Comparison of ENCODE assay signal across 11 cellular contexts in the genomic region with DNA sequence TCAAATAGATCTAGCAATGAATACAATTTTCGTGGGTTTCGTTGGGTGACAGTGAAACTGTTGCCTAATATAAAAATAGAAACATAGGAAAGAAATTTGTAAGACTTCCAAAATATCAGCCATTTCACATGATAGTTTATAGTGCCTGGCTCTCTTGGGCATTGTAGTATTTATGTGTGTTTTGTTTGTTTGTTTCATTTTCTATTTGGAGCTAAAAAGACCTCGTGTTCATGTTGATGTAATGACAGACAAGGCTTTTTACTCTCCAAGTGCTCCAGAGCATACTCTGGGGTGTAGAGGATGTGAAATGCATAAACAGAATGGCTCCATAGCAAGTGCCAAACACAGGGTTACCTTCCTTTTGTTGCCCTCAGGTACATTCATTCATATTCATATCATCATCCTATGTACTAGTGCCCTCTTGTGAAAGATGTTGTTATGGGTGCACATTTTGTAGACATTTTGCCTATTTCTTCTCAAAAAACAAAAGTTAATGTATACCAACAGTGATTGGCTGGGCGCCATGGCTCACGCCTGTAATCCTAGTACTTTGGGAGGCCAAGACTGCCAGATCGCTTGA.
DNase-seq lines count a peak whose midpoint lies in the region; ATAC-seq and TF ChIP-seq lines count a peak whose summit lies in the region.
"Had no signal": no experiment of that assay in that cellular context is flagged by ENCODE, and none has a peak within 500 bp of the region (broad histone marks: within the 10 kb centered on the region; RNA-seq: fewer than 3 reads in every experiment).

No MANE protein-coding gene starts in this region.

- H3K36me3 ChIP-seq in mammary epithelial cell (ENCODE audit: insufficient read depth, low read length) (no peaks in the 10 kb centered on the region), subcutaneous abdominal adipose tissue (ENCODE audit: control insufficient read depth in 5 of 5, insufficient read depth in 5 of 5, low read length in 5 of 5) (no peaks in the 10 kb centered on the region)

- H3K4me3 Mint-ChIP-seq in MCF 10A (ENCODE audit: unreplicated experiment): no peak overlapping the region
- H3K4me3 Mint-ChIP-seq: stimulated activated memory B cell treated with anti-CD40 and anti-IgM and Interleukin-4, amounts not matched to agents 10 μg/mL and 1 μg/mL and 100 μg/mL, for 72 hours had no signal

- TF ChIP-seq CTCF in MCF 10A (IDR thresholded peaks at IDR 0.05; ENCODE audit: unreplicated experiment) (no peak), mammary epithelial cell (conservative IDR thresholded peaks at IDR 0.05 in 1 of 2, IDR thresholded peaks at IDR 0.05 in 1 of 2; ENCODE audit: extremely low read depth in 1 of 2, insufficient read depth in 1 of 2, low read depth in 1 of 2, low read length in 2 of 2) (no peak)

- H3K9me3 Mint-ChIP-seq in MCF 10A (ENCODE audit: unreplicated experiment): no peaks in the 10 kb centered on the region
- H3K9me3 Mint-ChIP-seq: stimulated activated memory B cell treated with anti-CD40 and anti-IgM and Interleukin-4, amounts not matched to agents 10 μg/mL and 1 μg/mL and 100 μg/mL, for 72 hours had no signal

- no peaks in the 10 kb centered on the region for H3K36me3 Mint-ChIP-seq in MCF 10A (ENCODE audit: insufficient read depth, unreplicated experiment)
- H3K36me3 Mint-ChIP-seq: stimulated activated memory B cell treated with anti-CD40 and anti-IgM and Interleukin-4, amounts not matched to agents 10 μg/mL and 1 μg/mL and 100 μg/mL, for 72 hours had no signal

- peaks cover 48% of the 10 kb centered on the region for H3K27me3 Mint-ChIP-seq in MCF 10A (ENCODE audit: insufficient read depth, unreplicated experiment)
- H3K27me3 Mint-ChIP-seq: stimulated activated memory B cell treated with anti-CD40 and anti-IgM and Interleukin-4, amounts not matched to agents 10 μg/mL and 1 μg/mL and 100 μg/mL, for 72 hours had no signal

- no peaks in the 10 kb centered on the region for H4K20me1 ChIP-seq in mammary epithelial cell (ENCODE audit: insufficient read depth, low read length)

- H3K79me2 ChIP-seq in mammary epithelial cell (ENCODE audit: insufficient read depth, low read length): no peaks in the 10 kb centered on the region

- no peak overlapping the region for H3K4me3 ChIP-seq in mammary epithelial cell (replicated peaks in 1 of 3; ENCODE audit: insufficient read depth in 1 of 3, low read depth in 2 of 3, low read length in 3 of 3)
- H3K4me3 ChIP-seq in subcutaneous abdominal adipose tissue (ENCODE audit: low read depth in 1 of 5, low read length in 5 of 5): peak overlapping the region in 4 of 5 donors; percentile 19 to 57 (median 44)
- H3K4me3 ChIP-seq: K562 had no signal

- H3K9me3 ChIP-seq in mammary epithelial cell (replicated peaks; ENCODE audit: insufficient read depth, low read length) (no peaks in the 10 kb centered on the region), subcutaneous abdominal adipose tissue (ENCODE audit: control insufficient read depth in 5 of 5, low read length in 5 of 5) (no peaks in the 10 kb centered on the region)

- H3K4me1 Mint-ChIP-seq in MCF 10A (ENCODE audit: insufficient read depth, unreplicated experiment): peaks cover 5% of the 10 kb centered on the region
- H3K4me1 Mint-ChIP-seq: stimulated activated memory B cell treated with anti-CD40 and anti-IgM and Interleukin-4, amounts not matched to agents 10 μg/mL and 1 μg/mL and 100 μg/mL, for 72 hours had no signal

- no peak overlapping the region for H3K27ac Mint-ChIP-seq in MCF 10A (ENCODE audit: low read depth, unreplicated experiment)
- H3K27ac Mint-ChIP-seq: stimulated activated memory B cell treated with anti-CD40 and anti-IgM and Interleukin-4, amounts not matched to agents 10 μg/mL and 1 μg/mL and 100 μg/mL, for 72 hours had no signal

- H3K9ac ChIP-seq in mammary epithelial cell (ENCODE audit: insufficient read depth, low read length) (no peak overlapping the region), subcutaneous abdominal adipose tissue (ENCODE audit: low read length in 5 of 5) (no peak overlapping the region)

- H3K27me3 ChIP-seq in mammary epithelial cell (ENCODE audit: insufficient read depth, low read length) (peaks cover 1% of the 10 kb centered on the region), subcutaneous abdominal adipose tissue (ENCODE audit: control insufficient read depth in 5 of 5, insufficient read depth in 4 of 5, low read length in 5 of 5) (peaks cover 0 to 2% (median 0%) of the 10 kb centered on the region in 5 donors)

- BruUV-seq in MCF 10A (replicated peaks; lab: Mats Ljungman, UMichigan): no TSS peak
- BruUV-seq in mammary epithelial cell (replicated peaks; lab: Mats Ljungman, UMichigan): no TSS peak

- DNase-seq in MCF 10A (ENCODE audit: unreplicated experiment) (peak; percentile 25), mammary epithelial cell (no peak), cerebellar nuclear complex (lab: John Stamatoyannopoulos, UW) (no peak), EL (no peak), NCI-H2196 treated with DMSO at 0.1 percent for 48 hours (lab: John Stamatoyannopoulos, UW; ENCODE audit: unreplicated experiment) (no peak)
- DNase-seq: RPMI8226 had no signal

- WGBS in mammary epithelial cell (ENCODE audit: low coverage, missing lambda C conversion rate): 57% methylated on average over 6 of the region's 6 CpGs

- CTCF ChIA-PET in MCF 10A (lab: Yijun Ruan, JAX) (interaction anchor here (0.6 to 0.7 kb wide), 3 partner anchors 254 to 1476 kb away, joined by 3 to 6 read pairs (median 3); no protein-coding TSS in a partner anchor), mammary epithelial cell (lab: Charles Lee; ENCODE audit: low non-redundant PET) (no interaction called here)

- H3K4me1 ChIP-seq in mammary epithelial cell (ENCODE audit: insufficient read depth, low read length) (no peaks in the 10 kb centered on the region), subcutaneous abdominal adipose tissue (ENCODE audit: control insufficient read depth in 5 of 5, insufficient read depth in 5 of 5, low read length in 5 of 5) (peaks cover 0 to 4% (median 3%) of the 10 kb centered on the region in 5 donors)

- peak; percentile 75 for ATAC-seq in HG03064 (IDR thresholded peaks at IDR 0.05; ENCODE audit: low read depth, unreplicated experiment)
- 0 out of 3 replicates have a peak, but pooled peaks have one; percentile 27 for ATAC-seq in SK-N-SH treated with all-trans-retinoic acid at 6 μM for 48 hours
- ATAC-seq: K562; stimulated activated memory B cell treated with anti-CD40 and anti-IgM and Interleukin-4, amounts not matched to agents 10 μg/mL and 1 μg/mL and 100 μg/mL, for 72 hours had no signal

- H3K4me2 ChIP-seq in mammary epithelial cell (ENCODE audit: insufficient read depth, low read depth, low read length): no peak overlapping the region

- dilution Hi-C loops in mammary epithelial cell (cut with HindIII; ENCODE audit: low sequenced_read_pairs): no loop called here

- no peak overlapping the region for H2AFZ ChIP-seq in mammary epithelial cell (ENCODE audit: low read depth, low read length)

- POLR2A ChIA-PET in MCF 10A (lab: Yijun Ruan, JAX): interaction anchor here (0.6 to 1.4 kb wide), 2 partner anchors 9 to 13 kb away, joined by 3 read pairs; no protein-coding TSS in a partner anchor

- H3K27ac ChIP-seq in mammary epithelial cell (ENCODE audit: insufficient read depth, low read depth, low read length): no peak overlapping the region
- no peak overlapping the region for H3K27ac ChIP-seq in subcutaneous abdominal adipose tissue (ENCODE audit: low read depth, low read length)

- intact Hi-C loops in MCF 10A (cut with micrococcal nuclease) (no loop called here), mammary epithelial cell (cut with micrococcal nuclease) (no loop called here)

- in situ Hi-C loops in mammary epithelial cell (cut with MboI; ENCODE audit: low sequenced_read_pairs in 2 of 2): no loop called here

TF ChIP-seq in SK-N-SH treated with all-trans-retinoic acid at 6 μM for 48 hours, 23 proteins besides CTCF, POLR2A, EP300 and RAD21:
- TF ChIP-seq, protein P1, sequence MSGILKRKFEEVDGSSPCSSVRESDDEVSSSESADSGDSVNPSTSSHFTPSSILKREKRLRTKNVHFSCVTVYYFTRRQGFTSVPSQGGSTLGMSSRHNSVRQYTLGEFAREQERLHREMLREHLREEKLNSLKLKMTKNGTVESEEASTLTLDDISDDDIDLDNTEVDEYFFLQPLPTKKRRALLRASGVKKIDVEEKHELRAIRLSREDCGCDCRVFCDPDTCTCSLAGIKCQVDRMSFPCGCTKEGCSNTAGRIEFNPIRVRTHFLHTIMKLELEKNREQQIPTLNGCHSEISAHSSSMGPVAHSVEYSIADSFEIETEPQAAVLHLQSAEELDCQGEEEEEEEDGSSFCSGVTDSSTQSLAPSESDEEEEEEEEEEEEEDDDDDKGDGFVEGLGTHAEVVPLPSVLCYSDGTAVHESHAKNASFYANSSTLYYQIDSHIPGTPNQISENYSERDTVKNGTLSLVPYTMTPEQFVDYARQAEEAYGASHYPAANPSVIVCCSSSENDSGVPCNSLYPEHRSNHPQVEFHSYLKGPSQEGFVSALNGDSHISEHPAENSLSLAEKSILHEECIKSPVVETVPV (CRISPR knock-in tag; IDR thresholded peaks at IDR 0.05): no peak

Comparison
In these comparisons a context has a peak if more than half of its experiments do, and no peak if none do; other contexts are left out.
1. H3K4me3 ChIP-seq: peak in subcutaneous abdominal adipose tissue (4 of 5); none in mammary epithelial cell (0 of 3).